20 cellular contexts compared by ENCODE assay signal in the genomic region with DNA sequence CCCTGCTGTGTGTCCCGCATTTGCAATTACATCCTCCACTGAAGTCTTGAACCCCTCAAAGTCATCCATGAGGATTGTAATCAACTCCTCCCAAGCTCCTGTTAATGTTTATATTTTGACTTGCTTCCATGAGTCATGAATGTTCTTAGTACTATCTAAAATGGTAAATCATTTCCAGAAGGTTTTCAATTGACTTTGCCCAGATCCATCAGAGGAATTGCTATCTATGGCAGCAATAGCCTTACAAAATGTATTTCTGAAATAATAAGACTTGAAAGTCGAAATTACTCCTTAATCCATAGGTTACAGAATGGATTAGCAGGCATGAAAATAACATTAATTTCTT.
"Had no signal": no experiment of that assay in that cellular context is flagged by ENCODE, and none has a peak within 500 bp of the region (broad histone marks: within the 10 kb centered on the region; RNA-seq: fewer than 3 reads in every experiment).

No MANE protein-coding gene starts in this region.

- FAIRE-seq: pancreas had no signal

- H3K4me3 ChIP-seq: pancreas, psoas muscle, skin epidermis, testis, upper lobe of left lung had no signal

- H3K36me3 Mint-ChIP-seq: immature natural killer cell, mesothelial cell of epicardium had no signal

- H3K9me3 ChIP-seq: pancreas, psoas muscle, testis, upper lobe of left lung had no signal

- H3K27ac Mint-ChIP-seq: activated naive CD4-positive, alpha-beta T cell treated with anti-CD3 and anti-CD28 coated beads, Interleukin-2, amount 10 ng/mL, durations not matched to agents 7 days and 5 days; immature natural killer cell; mesothelial cell of epicardium; nephron had no signal

- DNase-seq: activated CD4-positive, alpha-beta T cell treated with anti-CD3 and anti-CD28 coated beads for 4 hours; activated CD4-positive, alpha-beta T cell treated with anti-CD3 and anti-CD28 coated beads, Interleukin-2, amount 50 U/mL, for 48 hours; activated CD4-positive, CD25-positive, alpha-beta regulatory T cell; activated effector memory CD4-positive, alpha-beta T cell treated with Interleukin-2 at 50 U/mL for 16 hours; activated naive CD4-positive, alpha-beta T cell treated with anti-CD3 and anti-CD28 coated beads, Interleukin-2, amount 10 ng/mL, durations not matched to agents 7 days and 5 days; activated T-cell treated with anti-CD3 and anti-CD28 coated beads, Interleukin-2, amount 50 U/mL, for 48 hours; foreskin melanocyte; immature natural killer cell; left ventricle myocardium superior; mammary epithelial cell; pancreas; psoas muscle; right cardiac atrium; testis; upper lobe of left lung had no signal

- H3K27me3 Mint-ChIP-seq: stimulated activated memory B cell treated with anti-CD40 and anti-IgM and Interleukin-4, amounts not matched to agents 10 μg/mL and 1 μg/mL and 100 μg/mL, for 72 hours had no signal

- H3K27me3 ChIP-seq: pancreas, testis, upper lobe of left lung had no signal

- H3K36me3 ChIP-seq: pancreas, upper lobe of left lung had no signal

- H3K27ac ChIP-seq: epithelial cell of prostate, pancreas, psoas muscle, skin epidermis, testis, upper lobe of left lung had no signal

- H3K9me3 Mint-ChIP-seq: activated naive CD4-positive, alpha-beta T cell treated with anti-CD3 and anti-CD28 coated beads, Interleukin-2, amount 10 ng/mL, durations not matched to agents 7 days and 5 days; immature natural killer cell; mesothelial cell of epicardium; nephron; stimulated activated memory B cell treated with anti-CD40 and anti-IgM and Interleukin-4, amounts not matched to agents 10 μg/mL and 1 μg/mL and 100 μg/mL, for 72 hours had no signal

- ATAC-seq: left ventricle myocardium superior; pancreas; psoas muscle; right cardiac atrium; stimulated activated memory B cell treated with anti-CD40 and anti-IgM and Interleukin-4, amounts not matched to agents 10 μg/mL and 1 μg/mL and 100 μg/mL, for 72 hours had no signal

- H3K4me3 Mint-ChIP-seq: activated naive CD4-positive, alpha-beta T cell treated with anti-CD3 and anti-CD28 coated beads, Interleukin-2, amount 10 ng/mL, durations not matched to agents 7 days and 5 days; mesothelial cell of epicardium; stimulated activated memory B cell treated with anti-CD40 and anti-IgM and Interleukin-4, amounts not matched to agents 10 μg/mL and 1 μg/mL and 100 μg/mL, for 72 hours had no signal
